Comparison of ENCODE assay signal across 17 cellular contexts in the genomic region with DNA sequence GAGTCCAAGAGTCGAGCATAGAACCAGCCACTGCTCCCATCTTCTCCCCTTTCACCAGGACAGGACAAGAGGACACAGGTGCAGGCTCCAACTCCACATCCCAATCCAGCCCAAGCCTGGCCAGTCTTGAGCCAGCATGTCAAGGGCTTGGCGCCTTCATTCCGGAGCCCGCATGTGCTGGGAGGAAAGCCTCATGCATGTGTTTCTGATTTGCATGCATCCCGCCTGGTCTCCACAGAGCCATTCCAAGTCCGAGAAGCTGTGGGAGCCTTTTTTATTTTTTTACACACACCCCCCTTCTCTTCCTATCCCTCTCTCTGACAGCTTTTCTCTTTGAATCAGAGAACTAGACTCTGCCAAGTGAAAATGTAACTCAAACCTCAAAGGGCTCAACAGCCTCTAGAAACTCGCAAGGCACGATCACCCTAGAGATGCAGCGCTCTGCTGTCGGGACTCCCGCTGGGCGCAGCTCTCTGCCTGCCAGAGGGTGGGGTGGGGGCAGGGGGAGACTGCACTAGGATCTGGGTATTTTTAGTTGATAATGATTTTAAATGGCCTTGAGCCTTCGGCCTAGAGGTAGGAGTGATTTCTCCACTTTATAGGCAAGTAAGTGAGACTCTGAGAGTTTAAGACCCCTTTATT. TPM values are rescaled to one million over a fixed set of nuclear protein-coding genes. Genes with fewer than 3 reads are reported as not detected.
"Had no signal": no experiment of that assay in that cellular context is flagged by ENCODE, and none has a peak within 500 bp of the region (broad histone marks: within the 10 kb centered on the region; RNA-seq: fewer than 3 reads in every experiment).

No MANE protein-coding gene starts in this region.

- H3K4me1 ChIP-seq: ascending aorta, right atrium auricular region, thyroid gland, uterus had no signal

- H3K9me3 ChIP-seq: ascending aorta, right atrium auricular region, thyroid gland, uterus had no signal

- H3K27ac Mint-ChIP-seq: activated CD8-positive, alpha-beta T cell treated with anti-CD3 and anti-CD28 coated beads, Interleukin-2, amount 10 ng/mL, durations not matched to agents 7 days and 5 days; activated T-helper 1 cell treated with anti-CD3 and anti-CD28 coated beads, Interleukin-12 subunit alpha, Interleukin-12 subunit beta, Interleukin-2, Interleukin-4 antibody, amounts not matched to agents 30 ng/mL and 10 ng/mL and 1 ng/mL, durations not matched to agents 14 hours and 24 hours and 36 hours; effector memory CD8-positive, alpha-beta T cell; immature natural killer cell had no signal

- H3K27me3 ChIP-seq: ascending aorta, right atrium auricular region, thyroid gland had no signal

- DNase-seq: activated CD4-positive, alpha-beta T cell treated with anti-CD3 and anti-CD28 coated beads for 48 hours; activated CD8-positive, alpha-beta memory T cell treated with anti-CD3 and anti-CD28 coated beads, Interleukin-2, amount 50 U/mL, for 48 hours; activated CD8-positive, alpha-beta T cell treated with anti-CD3 and anti-CD28 coated beads, Interleukin-2, amount 10 ng/mL, durations not matched to agents 7 days and 5 days; activated naive CD4-positive, alpha-beta T cell; caudate nucleus; effector memory CD8-positive, alpha-beta T cell; glutamatergic neuron; immature natural killer cell; left colon; small intestine; thyroid gland; uterus; WERI-Rb-1 had no signal

- H3K4me1 Mint-ChIP-seq: immature natural killer cell had no signal

- H3K9me3 Mint-ChIP-seq: activated T-helper 1 cell treated with anti-CD3 and anti-CD28 coated beads, Interleukin-12 subunit alpha, Interleukin-12 subunit beta, Interleukin-2, Interleukin-4 antibody, amounts not matched to agents 30 ng/mL and 10 ng/mL and 1 ng/mL, durations not matched to agents 14 hours and 24 hours and 36 hours; effector memory CD8-positive, alpha-beta T cell; immature natural killer cell; naive thymus-derived CD8-positive, alpha-beta T cell had no signal

- ATAC-seq: activated CD8-positive, alpha-beta T cell treated with anti-CD3 and anti-CD28 coated beads, Interleukin-2, amount 10 ng/mL, durations not matched to agents 7 days and 5 days; effector memory CD8-positive, alpha-beta T cell; left colon; naive thymus-derived CD8-positive, alpha-beta T cell had no signal

- H3K36me3 Mint-ChIP-seq: immature natural killer cell; naive thymus-derived CD8-positive, alpha-beta T cell had no signal

- H3K4me3 Mint-ChIP-seq: activated CD8-positive, alpha-beta T cell treated with anti-CD3 and anti-CD28 coated beads, Interleukin-2, amount 10 ng/mL, durations not matched to agents 7 days and 5 days; activated T-helper 1 cell treated with anti-CD3 and anti-CD28 coated beads, Interleukin-12 subunit alpha, Interleukin-12 subunit beta, Interleukin-2, Interleukin-4 antibody, amounts not matched to agents 30 ng/mL and 10 ng/mL and 1 ng/mL, durations not matched to agents 14 hours and 24 hours and 36 hours; effector memory CD8-positive, alpha-beta T cell; immature natural killer cell; naive thymus-derived CD8-positive, alpha-beta T cell had no signal

- H3K4me3 ChIP-seq: ascending aorta, right atrium auricular region, thyroid gland, uterus had no signal

- H3K36me3 ChIP-seq: ascending aorta, right atrium auricular region, thyroid gland, uterus, WERI-Rb-1 had no signal

- H3K27ac ChIP-seq: ascending aorta, right atrium auricular region, thyroid gland, uterus, WERI-Rb-1 had no signal

RNA-seq across cellular contexts. Expression of gene NOG, which starts 45.2 kb away (rescaled TPM):
- total RNA-seq: activated T-helper 1 cell treated with anti-CD3 and anti-CD28 coated beads, Interleukin-12 subunit alpha, Interleukin-12 subunit beta, Interleukin-2, Interleukin-4 antibody, amounts not matched to agents 30 ng/mL and 10 ng/mL and 1 ng/mL, durations not matched to agents 14 hours and 24 hours and 36 hours; ascending aorta had no signal
- polyA plus RNA-seq: immature natural killer cell had no signal
